ENCODE assay signal across 6 cellular contexts in genomic region chr5:175719109-175719432, GRCh38.
DNase-seq lines count a peak whose midpoint lies in the region; ATAC-seq and TF ChIP-seq lines count a peak whose summit lies in the region.
"Not testable (repeated sequence)": the region's sequence is repeated elsewhere in the genome, so short reads cannot be mapped to it uniquely, and the experiment has no call there.

No MANE protein-coding gene starts in this region.

- not testable (repeated sequence) for H3K27me3 Mint-ChIP-seq in CD14-positive monocyte (ENCODE audit: low read depth in 3 of 3); glutamatergic neuron (ENCODE audit: unreplicated experiment)

- intact Hi-C loops in CD14-positive monocyte (cut with micrococcal nuclease); sciatic nerve (cut with DNase I); upper lobe of right lung (cut with DNase I): not testable (repeated sequence)

- H3K4me3 ChIP-seq in RWPE2 (ENCODE audit: severe bottlenecking); upper lobe of right lung: not testable (repeated sequence)

- not testable (repeated sequence) for H3K27me3 ChIP-seq in RWPE2 (ENCODE audit: insufficient read depth, poor library complexity, severe bottlenecking); upper lobe of right lung

- TF ChIP-seq CTCF in CD14-positive monocyte (IDR thresholded peaks at IDR 0.05): peak; percentile 67
- peak; percentile 47 for TF ChIP-seq CTCF in RWPE2 (IDR thresholded peaks at IDR 0.05; ENCODE audit: poor library complexity, severe bottlenecking)
- peak; percentile 45 for TF ChIP-seq CTCF in glutamatergic neuron (IDR thresholded peaks at IDR 0.05; ENCODE audit: partially characterized antibody, unreplicated experiment)
- TF ChIP-seq CTCF in upper lobe of right lung (IDR thresholded peaks at IDR 0.05): not testable (repeated sequence)

- not testable (repeated sequence) for H3K27ac ChIP-seq in RWPE2 (ENCODE audit: poor library complexity, severe bottlenecking); upper lobe of right lung

- not testable (repeated sequence) for H3K4me1 ChIP-seq in RWPE2 (ENCODE audit: insufficient read depth, poor library complexity, severe bottlenecking); upper lobe of right lung

- H3K36me3 Mint-ChIP-seq in CD14-positive monocyte: peaks cover 1 to 10% of the 10 kb centered on the region in 2 donors
- peaks cover 20% of the 10 kb centered on the region for H3K36me3 Mint-ChIP-seq in glutamatergic neuron (ENCODE audit: unreplicated experiment)

- H3K4me1 Mint-ChIP-seq in CD14-positive monocyte: peaks cover 18% of the 10 kb centered on the region
- H3K4me1 Mint-ChIP-seq in glutamatergic neuron (ENCODE audit: low read depth, unreplicated experiment): not testable (repeated sequence)

- not testable (repeated sequence) for DNase-seq in CD14-positive monocyte (ENCODE audit: low spot score); glutamatergic neuron
- DNase-seq in RWPE2 (ENCODE audit: low spot score) (peak; percentile 3), sciatic nerve (ENCODE audit: low spot score) (peak; percentile 25), upper lobe of right lung (peak; percentile 28)
- DNase-seq in activated effector memory CD4-positive, alpha-beta T cell treated with anti-CD3 and anti-CD28 coated beads, Interleukin-2, amount 50 U/mL, for 16 hours: peak; percentile 24

- H3K27ac Mint-ChIP-seq in CD14-positive monocyte; glutamatergic neuron (ENCODE audit: unreplicated experiment): not testable (repeated sequence)

- peaks cover 10 to 23% (median 19%) of the 10 kb centered on the region in 7 donors for H3K9me3 Mint-ChIP-seq in CD14-positive monocyte
- H3K9me3 Mint-ChIP-seq in glutamatergic neuron (ENCODE audit: unreplicated experiment): not testable (repeated sequence)

- not testable (repeated sequence) for H3K4me3 Mint-ChIP-seq in CD14-positive monocyte; glutamatergic neuron (ENCODE audit: unreplicated experiment)

- ATAC-seq in RWPE2 (ENCODE audit: low read depth); sciatic nerve; upper lobe of right lung: not testable (repeated sequence)

- not testable (repeated sequence) for H3K36me3 ChIP-seq in RWPE2 (ENCODE audit: low read depth); upper lobe of right lung

- H3K9me3 ChIP-seq in RWPE2 (ENCODE audit: severe bottlenecking); upper lobe of right lung: not testable (repeated sequence)
